Comparison of ENCODE assay signal across 8 cellular contexts in genomic region chr3:48151058-48151806, GRCh38. TPM values are rescaled to one million over a fixed set of nuclear protein-coding genes. Genes with fewer than 3 reads are reported as not detected.
DNase-seq lines count a peak whose midpoint lies in the region; ATAC-seq and TF ChIP-seq lines count a peak whose summit lies in the region.

No MANE protein-coding gene starts in this region.

- H3K9me3 ChIP-seq in mucosa of descending colon, result no peaks in the 10 kb centered on the region

- H3K36me3 ChIP-seq in mucosa of descending colon (ENCODE audit: low read depth), result no peaks in the 10 kb centered on the region

- no peak overlapping the region for H3K4me3 ChIP-seq in mucosa of descending colon

- intact Hi-C loops in mucosa of descending colon (cut with DNase I, micrococcal nuclease), result loop anchor here (10.0 kb wide), 2 partner anchors 306 to 326 kb away; no protein-coding TSS in a partner anchor

- peak; percentile 43 for ATAC-seq in HG03175 (IDR thresholded peaks at IDR 0.05; ENCODE audit: unreplicated experiment)
- peak; percentile 97 for ATAC-seq in mucosa of descending colon
- no peak for ATAC-seq in GM21515 (IDR thresholded peaks at IDR 0.05; ENCODE audit: unreplicated experiment)

- H3K4me1 ChIP-seq in mucosa of descending colon (ENCODE audit: low read depth), result no peaks in the 10 kb centered on the region

- DNase-seq in DMS53 (lab: John Stamatoyannopoulos, UW), result peak; percentile 74
- peak; percentile 43 for DNase-seq in NCI-H774 (lab: John Stamatoyannopoulos, UW)
- DNase-seq in activated CD8-positive, alpha-beta memory T cell treated with anti-CD3 and anti-CD28 coated beads, Interleukin-2, amount 50 U/mL, for 24 hours (ENCODE audit: extremely low read depth), result peak; percentile 6
- DNase-seq in epidermal melanocyte (ENCODE audit: insufficient read length, low spot score), result peak; percentile 68
- DNase-seq in mucosa of descending colon, result peak; percentile 70 to 80 (median 80)
- DNase-seq in stimulated activated CD8-positive, alpha-beta memory T cell treated with anti-CD3 and anti-CD28 coated beads, Interleukin-2, amount 100 ng/mL, for 1 hour (ENCODE audit: low read depth in 2 of 2), result peak; percentile 3 to 21

- TF ChIP-seq CTCF in mucosa of descending colon (IDR thresholded peaks at IDR 0.05), result peak; percentile 60

RNA-seq across cellular contexts. Expression of gene CDC25A, which starts 37.0 kb away (rescaled TPM):
- total RNA-seq in mucosa of descending colon, result 1 to 10 TPM; 3.4 to 6.9 (median 4.3) TPM

Comparison
In these comparisons a context has a peak if more than half of its experiments do, and no peak if none do; other contexts are left out.
1. DNase-seq: peak in every context shown above with its lines; median percentile 80 in mucosa of descending colon; 74 in DMS53; 68 in epidermal melanocyte; 43 in NCI-H774; 12 in stimulated activated CD8-positive, alpha-beta memory T cell treated with anti-CD3 and anti-CD28 coated beads, Interleukin-2, amount 100 ng/mL, for 1 hour; 6 in activated CD8-positive, alpha-beta memory T cell treated with anti-CD3 and anti-CD28 coated beads, Interleukin-2, amount 50 U/mL, for 24 hours.